In genomic region chr6:139161817-139162284, GRCh38 we compare ENCODE assay signal across 9 cellular contexts. TPM values are rescaled to one million over a fixed set of nuclear protein-coding genes. Genes with fewer than 3 reads are reported as not detected.
DNase-seq lines count a peak whose midpoint lies in the region; ATAC-seq and TF ChIP-seq lines count a peak whose summit lies in the region.
"Had no signal": no experiment of that assay in that cellular context is flagged by ENCODE, and none has a peak within 500 bp of the region (broad histone marks: within the 10 kb centered on the region; RNA-seq: fewer than 3 reads in every experiment).

No MANE protein-coding gene starts in this region.

- no peaks in the 10 kb centered on the region for H3K27me3 Mint-ChIP-seq in CD4-positive, alpha-beta T cell

- ATAC-seq in CD4-positive, alpha-beta T cell (ENCODE audit: poor library complexity) = peak; percentile 55
- peak; percentile 98 for ATAC-seq in GM21526 (IDR thresholded peaks at IDR 0.05; ENCODE audit: low FRiP score, unreplicated experiment)

- peak overlapping the region; percentile 84 for H3K27ac Mint-ChIP-seq in CD4-positive, alpha-beta T cell

- peak overlapping the region; percentile 76 for H3K4me3 Mint-ChIP-seq in CD4-positive, alpha-beta T cell

- H3K4me1 Mint-ChIP-seq in CD4-positive, alpha-beta T cell (ENCODE audit: low read depth) = peaks cover 88% of the 10 kb centered on the region

- POLR2A ChIA-PET in CD4-positive, alpha-beta T cell (lab: Charles Lee) = interaction anchor here (0.6 to 10.4 kb wide), 20 partner anchors 7 to 213 kb away, joined by 3 to 157 read pairs (median 6); partner anchors contain the start of genes CITED2, HECA and TXLNB

- no peaks in the 10 kb centered on the region for H3K9me3 Mint-ChIP-seq in CD4-positive, alpha-beta T cell

- CTCF ChIA-PET in CD4-positive, alpha-beta T cell (lab: Charles Lee) = interaction anchor here (0.9 to 2.6 kb wide), 8 partner anchors 8 to 58 kb away, joined by 3 to 12 read pairs (median 5); no protein-coding TSS in a partner anchor

- H3K9me3 ChIP-seq in CD4-positive, alpha-beta T cell (ENCODE audit: control insufficient read depth, low read length) = no peaks in the 10 kb centered on the region
- H3K9me3 ChIP-seq: adrenal gland had no signal

- no peak overlapping the region for H3K4me3 ChIP-seq in Jurkat, Clone E6-1 (ENCODE audit: low read length)
- H3K4me3 ChIP-seq: adrenal gland had no signal

- intact Hi-C loops in CD4-positive, alpha-beta T cell (cut with DNase I, micrococcal nuclease) = loop anchor here (1.0 to 5.0 kb wide), 9 partner anchors 11 to 210 kb away; partner anchors contain the start of genes ABRACL (in 1 of the 2) and CITED2 (in 1 of the 2)

- TF ChIP-seq CTCF in CD4-positive, alpha-beta T cell (IDR thresholded peaks at IDR 0.05) = no peak

- H3K27ac ChIP-seq in CD4-positive, alpha-beta T cell (ENCODE audit: low read depth, low read length) = peak overlapping the region; percentile 70

- peaks cover 69% of the 10 kb centered on the region for H3K36me3 Mint-ChIP-seq in CD4-positive, alpha-beta T cell (ENCODE audit: low read depth)

- H3K27me3 ChIP-seq in CD4-positive, alpha-beta T cell (ENCODE audit: control insufficient read depth, insufficient read depth, low read length) = no peaks in the 10 kb centered on the region
- H3K27me3 ChIP-seq: adrenal gland had no signal

- DNase-seq in CD4-positive, alpha-beta T cell = peak in 9 of 10 experiments; percentile 46 to 68 (median 57)
- DNase-seq in Jurkat, Clone E6-1 (ENCODE audit: low read depth, low spot score) = peak; percentile 32
- DNase-seq in activated gamma-delta T cell treated with anti-CD3 and anti-CD28 coated beads, Interleukin-2, amount 50 U/mL, for 16 hours (ENCODE audit: low read depth) = peak; percentile 59
- peak; percentile 61 for DNase-seq in stimulated activated CD4-positive, alpha-beta T cell treated with anti-CD3 and anti-CD28 coated beads, Interleukin-2, amount 100 ng/mL, for 4 hours (ENCODE audit: low read depth)
- DNase-seq in AG08395 (ENCODE audit: low spot score) = no peak
- DNase-seq in NCI-H1694 treated with DMSO at 0.1 percent for 48 hours (lab: John Stamatoyannopoulos, UW) = no peak
- DNase-seq in D341Med (ENCODE audit: low spot score) = no peak

RNA-seq across cellular contexts. Expression of gene HECA, which starts 27.0 kb away (rescaled TPM):
- total RNA-seq in CD4-positive, alpha-beta T cell = 100 to 1,000 TPM; 203 to 207 TPM
- 5.1 TPM for polyA plus RNA-seq in Jurkat, Clone E6-1 (2012; ENCODE audit: insufficient read depth, insufficient read length)

Comparison
In these comparisons a context has a peak if more than half of its experiments do, and no peak if none do; other contexts are left out.
1. DNase-seq: peak in CD4-positive, alpha-beta T cell (9 of 10), Jurkat, Clone E6-1 (single experiment), activated gamma-delta T cell treated with anti-CD3 and anti-CD28 coated beads, Interleukin-2, amount 50 U/mL, for 16 hours (single experiment) and stimulated activated CD4-positive, alpha-beta T cell treated with anti-CD3 and anti-CD28 coated beads, Interleukin-2, amount 100 ng/mL, for 4 hours (single experiment); none in AG08395 (single experiment), NCI-H1694 treated with DMSO at 0.1 percent for 48 hours (single experiment) and D341Med (single experiment).